In the genomic region with DNA sequence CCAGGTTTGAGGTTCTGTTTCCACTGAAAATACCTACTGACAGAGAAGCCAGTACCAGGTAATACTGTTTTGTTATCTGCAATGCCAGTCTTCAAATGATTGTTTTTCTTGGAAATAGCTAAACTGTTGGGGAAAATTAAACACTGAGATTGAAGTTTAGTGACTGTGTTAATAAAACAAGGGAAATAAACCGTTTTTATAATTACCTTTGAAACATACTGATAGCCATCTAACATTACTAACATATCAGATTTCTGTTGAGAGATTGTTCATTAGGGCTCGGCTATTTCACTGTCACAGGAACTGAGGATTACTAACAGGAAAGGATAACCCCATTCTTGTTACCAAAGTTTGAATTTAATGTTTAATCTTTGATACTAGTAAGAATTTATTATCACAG, we compare ENCODE assay signal across 21 cellular contexts. TPM values are rescaled to one million over a fixed set of nuclear protein-coding genes. Genes with fewer than 3 reads are reported as not detected.
A peak's percentile ranks its signal among the peaks of the same experiment; 100 is the strongest.
DNase-seq lines count a peak whose midpoint lies in the region; ATAC-seq, FAIRE-seq and TF ChIP-seq lines count a peak whose summit lies in the region.
"Had no signal": no experiment of that assay in that cellular context is flagged by ENCODE, and none has a peak within 500 bp of the region (broad histone marks: within the 10 kb centered on the region; RNA-seq: fewer than 3 reads in every experiment).

No MANE protein-coding gene starts in this region.

- H2AFZ ChIP-seq in keratinocyte (ENCODE audit: control insufficient read depth, low read length), result no peak overlapping the region
- H2AFZ ChIP-seq: GM23338 had no signal

- POLR2A ChIA-PET in Caco-2 (lab: Charles Lee) (no interaction called here), T-cell (lab: Charles Lee) (no interaction called here)

- H3K9ac ChIP-seq in keratinocyte (ENCODE audit: control insufficient read depth, extremely low read depth, insufficient read depth, low read length), result no peak overlapping the region

- WGBS in adrenal gland, 4 donors, result 50 to 59% (median 54%) methylated on average over 2 of the region's 2 CpGs

- no peak overlapping the region for H3K4me3 ChIP-seq in Caco-2 (ENCODE audit: low read depth, low read length)
- H3K4me3 ChIP-seq in keratinocyte (ENCODE audit: control insufficient read depth in 2 of 3, extremely low read depth in 1 of 3, insufficient read depth in 2 of 3, low read depth in 1 of 3, low read length in 3 of 3), result no peak overlapping the region
- H3K4me3 ChIP-seq in adrenal gland, result no peak overlapping the region
- H3K4me3 ChIP-seq: GM23338, left lung, MG63, SK-N-MC, tibial artery had no signal

- H3K27ac ChIP-seq in 22Rv1 (peak overlapping the region; percentile 46; the same call in 1 of the 2 replicates), keratinocyte (ENCODE audit: control insufficient read depth, insufficient read depth, low read length) (no peak overlapping the region), adrenal gland (no peak overlapping the region)
- H3K27ac ChIP-seq: C4-2B, left lung, SK-N-MC, tibial artery had no signal

- peaks cover 2% of the 10 kb centered on the region for H3K9me1 ChIP-seq in keratinocyte (ENCODE audit: control insufficient read depth, extremely low read depth, insufficient read depth, low read length)

- FAIRE-seq in keratinocyte (lab: Jason Lieb, UNC), result no peak

- H3K4me1 ChIP-seq in Caco-2 (peaks cover 50% of the 10 kb centered on the region), keratinocyte (ENCODE audit: control insufficient read depth, extremely low read depth, insufficient read depth, low read length) (peaks cover 12% of the 10 kb centered on the region), adrenal gland (replicated peaks in 1 of 2) (peaks cover 9 to 31% of the 10 kb centered on the region in 2 donors)

- H3K79me2 ChIP-seq in keratinocyte (ENCODE audit: control insufficient read depth, insufficient read depth, low read length), result no peaks in the 10 kb centered on the region

- dilution Hi-C loops in keratinocyte (cut with MboI; ENCODE audit: extremely low pct_ligation_motif_present, low sequenced_read_pairs), result no loop called here

- H3K27me3 Mint-ChIP-seq in Caco-2 (ENCODE audit: insufficient read depth, unreplicated experiment) (no peaks in the 10 kb centered on the region), T-cell (no peaks in the 10 kb centered on the region)
- H3K27me3 Mint-ChIP-seq: naive B cell had no signal

- H3K9me3 ChIP-seq in Caco-2, result no peaks in the 10 kb centered on the region
- no peaks in the 10 kb centered on the region for H3K9me3 ChIP-seq in keratinocyte (ENCODE audit: control insufficient read depth, low read depth, low read length)
- no peaks in the 10 kb centered on the region for H3K9me3 ChIP-seq in adrenal gland (replicated peaks in 1 of 3)
- H3K9me3 ChIP-seq: left lung, MG63, tibial artery had no signal

- peak overlapping the region; percentile 76 for H3K27ac Mint-ChIP-seq in Caco-2 (ENCODE audit: unreplicated experiment)
- peak overlapping the region; percentile 70 to 76 for H3K27ac Mint-ChIP-seq in T-cell
- H3K27ac Mint-ChIP-seq: GM23338 had no signal

- in situ Hi-C loops in ACHN (cut with HindIII; ENCODE audit: low pct_ligation_motif_present, low pct_unique_long_range_greater_than_20kb, low sequenced_read_pairs), result no loop called here

- CTCF ChIA-PET in Caco-2 (lab: Charles Lee), result no interaction called here
- CTCF ChIA-PET in T-cell (lab: Charles Lee), result no interaction called here

- intact Hi-C loops in Caco-2 (cut with micrococcal nuclease; ENCODE audit: unreplicated experiment) (no loop called here), adrenal gland (cut with DNase I) (no loop called here)

- H3K36me3 Mint-ChIP-seq in Caco-2 (ENCODE audit: insufficient read depth, unreplicated experiment) (peaks cover 76% of the 10 kb centered on the region), T-cell (peaks cover 30% of the 10 kb centered on the region)

- no TSS peak for BruUV-seq in Caco-2 (replicated peaks; lab: Mats Ljungman, UMichigan)

- TF ChIP-seq CTCF in 22Rv1 (IDR thresholded peaks at IDR 0.05) (no peak), Caco-2 (IDR thresholded peaks at IDR 0.05; ENCODE audit: insufficient read depth in 1 of 2, low read depth in 1 of 2, low read length in 1 of 2, severe bottlenecking in 1 of 2, unreplicated experiment in 1 of 2) (no peak), keratinocyte (optimal IDR thresholded peaks at IDR 0.05 in 1 of 3, IDR thresholded peaks at IDR 0.05 in 1 of 3, conservative IDR thresholded peaks at IDR 0.05 in 1 of 3; ENCODE audit: extremely low read depth in 1 of 3, insufficient read depth in 2 of 3, low read length in 3 of 3) (no peak), adrenal gland (IDR thresholded peaks at IDR 0.05) (no peak)

- H4K20me1 ChIP-seq in keratinocyte (ENCODE audit: control insufficient read depth, extremely low read depth, insufficient read depth, low read length), result no peaks in the 10 kb centered on the region

- H3K4me1 Mint-ChIP-seq in Caco-2 (ENCODE audit: low read depth, unreplicated experiment) (peaks cover 45% of the 10 kb centered on the region), T-cell (peaks cover 18 to 60% (median 51%) of the 10 kb centered on the region in 3 donors)
- H3K4me1 Mint-ChIP-seq: GM23338 had no signal

- H3K9me3 Mint-ChIP-seq in Caco-2 (ENCODE audit: unreplicated experiment), result no peaks in the 10 kb centered on the region
- no peaks in the 10 kb centered on the region for H3K9me3 Mint-ChIP-seq in T-cell
- H3K9me3 Mint-ChIP-seq: GM23338 had no signal

- H3K4me3 Mint-ChIP-seq in Caco-2 (ENCODE audit: unreplicated experiment), result no peak overlapping the region
- no peak overlapping the region for H3K4me3 Mint-ChIP-seq in T-cell
- H3K4me3 Mint-ChIP-seq: GM23338, naive B cell had no signal

- ATAC-seq in T-cell (replicated peaks in 1 of 4) (no peak), HG02973 (IDR thresholded peaks at IDR 0.05; ENCODE audit: unreplicated experiment) (no peak)
- ATAC-seq: GM23338 had no signal

- H3K4me2 ChIP-seq in keratinocyte (ENCODE audit: control insufficient read depth, extremely low read depth, insufficient read depth, low read depth, low read length), result peak overlapping the region; percentile 0
- H3K4me2 ChIP-seq: GM23338 had no signal

- DNase-seq in Caco-2, result no peak
- no peak for DNase-seq in T-cell
- DNase-seq in keratinocyte (ENCODE audit: low read depth, low spot score), result no peak
- no peak for DNase-seq in NCI-H1436 treated with DMSO at 0.1 percent for 48 hours (lab: John Stamatoyannopoulos, UW)
- no peak for DNase-seq in ACHN
- no peak for DNase-seq in adrenal gland
- DNase-seq: activated CD4-positive, alpha-beta T cell treated with anti-CD3 and anti-CD28 coated beads for 48 hours; activated CD8-positive, alpha-beta memory T cell treated with anti-CD3 and anti-CD28 coated beads for 24 hours; activated gamma-delta T cell treated with Interleukin-2 at 50 U/mL for 16 hours; DMS 273 treated with DMSO at 0.1 percent for 48 hours; left lung; MG63; naive B cell; NCI-H2029 treated with DMSO at 0.1 percent for 48 hours; NCI-H345; tibial artery had no signal

- no peak for TF ChIP-seq POLR2A in adrenal gland (IDR thresholded peaks at IDR 0.05)

- H3K36me3 ChIP-seq in Caco-2 (ENCODE audit: control insufficient read depth, insufficient read depth, low read length) (peaks cover 4% of the 10 kb centered on the region), keratinocyte (ENCODE audit: control insufficient read depth in 2 of 2, extremely low read depth in 1 of 2, insufficient read depth in 2 of 2, low read length in 2 of 2) (peaks cover 5 to 18% of the 10 kb centered on the region in 2 experiments), adrenal gland (replicated peaks in 1 of 2) (peaks cover 0 to 20% of the 10 kb centered on the region in 2 donors)

- H3K27me3 ChIP-seq in Caco-2 (replicated peaks; ENCODE audit: control insufficient read depth, insufficient read depth, low read length) (no peaks in the 10 kb centered on the region), keratinocyte (ENCODE audit: control insufficient read depth, extremely low read depth, insufficient read depth, low read length) (no peaks in the 10 kb centered on the region), adrenal gland (no peaks in the 10 kb centered on the region)
- H3K27me3 ChIP-seq: MG63, tibial artery had no signal

RNA-seq across cellular contexts. Expression of a gene that starts 42.1 kb away (rescaled TPM):
- 355 TPM in 2 replicates for total RNA-seq in Caco-2 (2022)
- 10 to 100 TPM; 42.9 to 62.0 (median 54.4) TPM for total RNA-seq in T-cell
- polyA plus RNA-seq in keratinocyte, result 204 to 287 TPM (median 246 TPM) in 3 replicates
- polyA plus RNA-seq in keratinocyte (2011; ENCODE audit: low read depth), result 9.4 TPM
- polyA plus RNA-seq in keratinocyte (2011; cell fraction: cytosol; rRNA removed), result 150 and 279 TPM in 2 replicates
- polyA plus RNA-seq in keratinocyte (2011; cell fraction: nucleus; rRNA removed), result 137 and 147 TPM in 2 replicates
- 46.9 and 123 TPM in 2 replicates for polyA plus RNA-seq in keratinocyte (2012; ENCODE audit: low replicate concordance)
- polyA minus RNA-seq in keratinocyte, result 123 to 200 TPM (median 142 TPM) in 3 replicates
- polyA minus RNA-seq in keratinocyte (2011; cell fraction: cytosol; rRNA and poly(A)+ RNA removed), result 48.9 TPM
- 39.4 and 68.7 TPM in 2 replicates for polyA minus RNA-seq in keratinocyte (2011; cell fraction: nucleus; rRNA and poly(A)+ RNA removed)
- total RNA-seq in adrenal gland, result 100 to 1,000 TPM; 153 to 763 (median 380) TPM
- 1,000 to 10,000 TPM in 1 of 3 donors, 100 to 1,000 TPM in 2; 247 to 1,039 (median 489) TPM for polyA plus RNA-seq in adrenal gland
